Comparison of ENCODE assay signal across 11 cellular contexts in the genomic region with DNA sequence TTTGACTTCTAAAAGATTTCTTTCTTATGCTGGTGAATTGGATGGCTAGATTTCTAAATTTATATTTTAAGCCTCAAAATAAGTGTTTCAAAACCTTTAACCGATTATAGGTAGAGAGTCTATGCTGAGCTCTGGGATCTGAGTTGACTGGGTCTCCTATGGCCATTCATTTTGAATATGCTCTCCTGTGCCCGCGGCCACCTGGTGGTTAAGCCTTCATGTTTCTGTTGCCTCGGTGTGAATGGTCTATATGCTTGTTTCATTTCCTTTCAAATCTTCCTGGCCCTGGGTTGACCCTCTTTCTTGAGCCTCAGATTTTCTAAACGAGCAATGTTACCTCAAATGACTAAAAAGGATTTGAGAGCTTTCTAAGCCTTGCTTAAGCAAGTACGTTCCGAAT.
DNase-seq lines count a peak whose midpoint lies in the region; ATAC-seq, FAIRE-seq and TF ChIP-seq lines count a peak whose summit lies in the region.
"Had no signal": no experiment of that assay in that cellular context is flagged by ENCODE, and none has a peak within 500 bp of the region (broad histone marks: within the 10 kb centered on the region; RNA-seq: fewer than 3 reads in every experiment).

No MANE protein-coding gene starts in this region.

- peaks cover under 1% of the 10 kb centered on the region for H3K9me3 Mint-ChIP-seq in chondrocyte (ENCODE audit: low read depth)

- H3K4me3 Mint-ChIP-seq in chondrocyte (ENCODE audit: unreplicated experiment), result no peak overlapping the region

- no peak for ATAC-seq in HG02840 (IDR thresholded peaks at IDR 0.05; ENCODE audit: low FRiP score, unreplicated experiment)

- H3K27me3 Mint-ChIP-seq in chondrocyte (ENCODE audit: low read depth), result peaks cover 19% of the 10 kb centered on the region

- no peak overlapping the region for H3K27ac Mint-ChIP-seq in chondrocyte (ENCODE audit: unreplicated experiment)

- no peaks in the 10 kb centered on the region for H3K36me3 Mint-ChIP-seq in chondrocyte (ENCODE audit: low read depth)

- DNase-seq in stimulated activated CD4-positive, alpha-beta T cell treated with anti-CD3 and anti-CD28 coated beads, Interleukin-15, amount 100 ng/mL, for 24 hours, result peak; percentile 13
- DNase-seq in stimulated activated CD4-positive, alpha-beta T cell treated with anti-CD3 and anti-CD28 coated beads, Interleukin-4, amount 100 ng/mL, for 24 hours, result no peak
- DNase-seq in NCI-H1436 (lab: John Stamatoyannopoulos, UW) (peak; percentile 46), chondrocyte (ENCODE audit: low spot score) (no peak), urothelium cell line (ENCODE audit: low spot score) (peak; percentile 25), NCI-H226 (no peak)
- no peak for DNase-seq in stimulated activated naive CD4-positive, alpha-beta T cell treated with Interleukin-2 at 50 U/mL for 16 hours (lab: John Stamatoyannopoulos, UW)

- H3K4me1 Mint-ChIP-seq in chondrocyte (ENCODE audit: low read depth), result no peaks in the 10 kb centered on the region

- peak; percentile 49 for TF ChIP-seq CTCF in chondrocyte (IDR thresholded peaks at IDR 0.05)

- no peak for FAIRE-seq in urothelium cell line (lab: Jason Lieb, UNC)
- FAIRE-seq: colon, G401.6, TTC549 had no signal

Comparison
In these comparisons a context has a peak if more than half of its experiments do, and no peak if none do; other contexts are left out.
1. DNase-seq: peak in stimulated activated CD4-positive, alpha-beta T cell treated with anti-CD3 and anti-CD28 coated beads, Interleukin-15, amount 100 ng/mL, for 24 hours (single experiment), NCI-H1436 (single experiment) and urothelium cell line (single experiment); none in stimulated activated CD4-positive, alpha-beta T cell treated with anti-CD3 and anti-CD28 coated beads, Interleukin-4, amount 100 ng/mL, for 24 hours (single experiment), chondrocyte (single experiment), NCI-H226 (single experiment) and stimulated activated naive CD4-positive, alpha-beta T cell treated with Interleukin-2 at 50 U/mL for 16 hours (single experiment).